ENCODE assay signal across 13 cellular contexts in genomic region chr20:33559994-33560393, GRCh38.
"Had no signal": no experiment of that assay in that cellular context is flagged by ENCODE, and none has a peak within 500 bp of the region (broad histone marks: within the 10 kb centered on the region; RNA-seq: fewer than 3 reads in every experiment).

No MANE protein-coding gene starts in this region.

- H3K36me3 ChIP-seq: pancreas, thyroid gland had no signal

- H3K9me3 ChIP-seq: left lung, pancreas, thyroid gland had no signal

- ATAC-seq: activated T-cell treated with anti-CD3 and anti-CD28 coated beads, Interleukin-2, amount 50 U/mL, for 72 hours; foreskin keratinocyte; left lung; pancreas; T-cell had no signal

- H3K9me3 Mint-ChIP-seq: activated CD4-positive, alpha-beta memory T cell treated with anti-CD3 and anti-CD28 coated beads, Interleukin-2, amount 10 ng/mL, durations not matched to agents 7 days and 5 days; memory B cell; T-cell had no signal

- DNase-seq: activated CD4-positive, alpha-beta memory T cell treated with anti-CD3 and anti-CD28 coated beads, Interleukin-2, amount 10 ng/mL, durations not matched to agents 7 days and 5 days; activated gamma-delta T cell treated with Interleukin-2 at 50 U/mL for 16 hours; activated T-cell treated with anti-CD3 and anti-CD28 coated beads, Interleukin-2, amount 50 U/mL, for 72 hours; aorta; dorsolateral prefrontal cortex; foreskin keratinocyte; left lung; pancreas; T-cell; T1000; thyroid gland had no signal

- H3K27me3 Mint-ChIP-seq: activated CD4-positive, alpha-beta memory T cell treated with anti-CD3 and anti-CD28 coated beads, Interleukin-2, amount 10 ng/mL, durations not matched to agents 7 days and 5 days; memory B cell; T-cell had no signal

- H3K27ac Mint-ChIP-seq: activated CD4-positive, alpha-beta memory T cell treated with anti-CD3 and anti-CD28 coated beads, Interleukin-2, amount 10 ng/mL, durations not matched to agents 7 days and 5 days; activated T-cell treated with anti-CD3 and anti-CD28 coated beads, Interleukin-2, amount 50 U/mL, for 72 hours; memory B cell; T-cell had no signal

- H3K4me3 ChIP-seq: dorsolateral prefrontal cortex, left lung, pancreas, skin epidermis, thyroid gland had no signal

- H3K27ac ChIP-seq: foreskin keratinocyte, left lung, pancreas had no signal

- H3K27me3 ChIP-seq: dorsolateral prefrontal cortex, foreskin keratinocyte, left lung, pancreas, thyroid gland had no signal

- H3K4me3 Mint-ChIP-seq: activated CD4-positive, alpha-beta memory T cell treated with anti-CD3 and anti-CD28 coated beads, Interleukin-2, amount 10 ng/mL, durations not matched to agents 7 days and 5 days; activated T-cell treated with anti-CD3 and anti-CD28 coated beads, Interleukin-2, amount 50 U/mL, for 72 hours; memory B cell; T-cell had no signal
